Comparison of ENCODE assay signal across 34 cellular contexts in the genomic region with DNA sequence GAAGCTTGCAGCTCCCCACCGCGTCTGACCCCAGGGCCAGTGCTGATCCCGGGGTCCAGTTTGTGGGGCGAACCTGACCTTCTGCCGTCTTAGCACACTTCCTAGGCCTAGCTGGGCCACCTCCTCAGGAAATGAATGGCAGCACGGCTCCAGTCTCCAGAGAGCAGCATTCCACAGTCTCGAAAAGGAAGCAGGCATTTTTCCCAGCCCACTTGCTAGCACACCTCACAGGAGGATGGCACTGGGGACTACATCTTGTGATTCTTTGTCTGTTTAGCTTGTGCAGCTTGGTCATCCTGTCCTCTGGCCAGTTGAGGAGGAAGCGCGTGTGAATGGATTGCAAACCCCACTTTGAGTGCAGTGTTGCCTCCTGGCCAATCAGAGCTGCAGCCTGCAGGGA.
"Had no signal": no experiment of that assay in that cellular context is flagged by ENCODE, and none has a peak within 500 bp of the region (broad histone marks: within the 10 kb centered on the region; RNA-seq: fewer than 3 reads in every experiment).

No MANE protein-coding gene starts in this region.

- H3K9me3 ChIP-seq: adrenal gland, ascending aorta had no signal

- H3K36me3 Mint-ChIP-seq: activated CD8-positive, alpha-beta memory T cell treated with anti-CD3 and anti-CD28 coated beads, Interleukin-2, amount 10 ng/mL, durations not matched to agents 7 days and 5 days; activated naive CD4-positive, alpha-beta T cell treated with anti-CD3 and anti-CD28 coated beads, Interleukin-2, amount 50 U/mL, for 24 hours; activated naive CD8-positive, alpha-beta T cell treated with anti-CD3 and anti-CD28 coated beads for 36 hours had no signal

- H3K4me3 ChIP-seq: adrenal gland, ascending aorta, breast epithelium, coronary artery, dorsolateral prefrontal cortex, esophagus squamous epithelium, gastroesophageal sphincter had no signal

- H3K36me3 ChIP-seq: adrenal gland, ascending aorta, breast epithelium, esophagus squamous epithelium, gastroesophageal sphincter, WERI-Rb-1 had no signal

- ATAC-seq: activated CD4-positive, alpha-beta T cell treated with anti-CD3 and anti-CD28 coated beads for 36 hours; activated CD8-positive, alpha-beta memory T cell treated with anti-CD3 and anti-CD28 coated beads, Interleukin-2, amount 10 ng/mL, durations not matched to agents 7 days and 5 days; activated CD8-positive, alpha-beta T cell treated with anti-CD3 and anti-CD28 coated beads, Interleukin-2, amount 10 ng/mL, durations not matched to agents 7 days and 5 days; activated naive CD8-positive, alpha-beta T cell treated with anti-CD3 and anti-CD28 coated beads, Interleukin-2, amount 50 U/mL, for 24 hours; gastroesophageal sphincter; T-helper 17 cell had no signal

- H3K27ac Mint-ChIP-seq: activated CD4-positive, alpha-beta memory T cell treated with anti-CD3 and anti-CD28 coated beads for 36 hours; activated CD4-positive, alpha-beta T cell treated with anti-CD3 and anti-CD28 coated beads for 36 hours; activated CD4-positive, alpha-beta T cell treated with anti-CD3 and anti-CD28 coated beads, Interleukin-2, amount 10 ng/mL, durations not matched to agents 24 days and 14 days; activated CD8-positive, alpha-beta memory T cell treated with anti-CD3 and anti-CD28 coated beads, Interleukin-2, amount 10 ng/mL, durations not matched to agents 7 days and 5 days; activated CD8-positive, alpha-beta T cell treated with anti-CD3 and anti-CD28 coated beads, Interleukin-2, amount 10 ng/mL, durations not matched to agents 7 days and 5 days; activated naive CD4-positive, alpha-beta T cell treated with anti-CD3 and anti-CD28 coated beads for 36 hours; activated naive CD4-positive, alpha-beta T cell treated with anti-CD3 and anti-CD28 coated beads, Interleukin-2, amount 50 U/mL, for 24 hours; activated naive CD8-positive, alpha-beta T cell treated with anti-CD3 and anti-CD28 coated beads for 36 hours; activated naive CD8-positive, alpha-beta T cell treated with anti-CD3 and anti-CD28 coated beads, Interleukin-2, amount 50 U/mL, for 24 hours; activated T-helper 1 cell treated with anti-CD3 and anti-CD28 coated beads, Interleukin-12 subunit alpha, Interleukin-12 subunit beta, Interleukin-2, Interleukin-4 antibody, amounts not matched to agents 30 ng/mL and 10 ng/mL and 1 ng/mL, durations not matched to agents 14 hours and 24 hours and 36 hours; activated T-helper 2 cell treated with anti-CD3 and anti-CD28 coated beads, Interferon-gamma antibody, Interleukin-2, Interleukin-4, amounts not matched to agents 10 μg/mL and 5 μg/mL and 100 μg/mL, durations not matched to agents 14 hours and 24 hours and 36 hours; dendritic cell treated with granulocyte-macrophage colony-stimulating factor and Interleukin-4, amounts not matched to agents 40 ng/mL and 50 ng/mL, for 4 days; T-helper 17 cell; T-helper 2 cell treated with Interferon-gamma antibody and Interleukin-4, amounts not matched to agents 5 μg/mL and 100 μg/mL, for 36 hours had no signal

- H3K4me1 Mint-ChIP-seq: activated CD4-positive, alpha-beta T cell treated with anti-CD3 and anti-CD28 coated beads for 36 hours; activated CD4-positive, alpha-beta T cell treated with anti-CD3 and anti-CD28 coated beads, Interleukin-2, amount 10 ng/mL, durations not matched to agents 24 days and 14 days; activated CD8-positive, alpha-beta memory T cell treated with anti-CD3 and anti-CD28 coated beads, Interleukin-2, amount 10 ng/mL, durations not matched to agents 7 days and 5 days; activated naive CD4-positive, alpha-beta T cell treated with anti-CD3 and anti-CD28 coated beads, Interleukin-2, amount 50 U/mL, for 24 hours; activated naive CD8-positive, alpha-beta T cell treated with anti-CD3 and anti-CD28 coated beads for 36 hours; activated naive CD8-positive, alpha-beta T cell treated with anti-CD3 and anti-CD28 coated beads, Interleukin-2, amount 50 U/mL, for 24 hours; central memory CD8-positive, alpha-beta T cell; T-helper 17 cell had no signal

- H3K27me3 Mint-ChIP-seq: activated CD4-positive, alpha-beta T cell treated with anti-CD3 and anti-CD28 coated beads for 36 hours; activated CD4-positive, alpha-beta T cell treated with anti-CD3 and anti-CD28 coated beads, Interleukin-2, amount 10 ng/mL, durations not matched to agents 24 days and 14 days; activated CD8-positive, alpha-beta memory T cell treated with anti-CD3 and anti-CD28 coated beads, Interleukin-2, amount 10 ng/mL, durations not matched to agents 7 days and 5 days; activated naive CD4-positive, alpha-beta T cell treated with anti-CD3 and anti-CD28 coated beads, Interleukin-2, amount 50 U/mL, for 24 hours; activated naive CD8-positive, alpha-beta T cell treated with anti-CD3 and anti-CD28 coated beads, Interleukin-2, amount 50 U/mL, for 24 hours; central memory CD8-positive, alpha-beta T cell; dendritic cell treated with granulocyte-macrophage colony-stimulating factor and Interleukin-4, amounts not matched to agents 40 ng/mL and 50 ng/mL, for 4 days; T-helper 17 cell had no signal

- H3K27ac ChIP-seq: adrenal gland, ascending aorta, breast epithelium, coronary artery, dorsolateral prefrontal cortex, epithelial cell of prostate, esophagus squamous epithelium, gastroesophageal sphincter, WERI-Rb-1 had no signal

- H3K4me1 ChIP-seq: adrenal gland, ascending aorta, breast epithelium, esophagus squamous epithelium, gastroesophageal sphincter had no signal

- H3K4me3 Mint-ChIP-seq: activated CD4-positive, alpha-beta memory T cell treated with anti-CD3 and anti-CD28 coated beads for 36 hours; activated CD4-positive, alpha-beta T cell treated with anti-CD3 and anti-CD28 coated beads for 36 hours; activated CD4-positive, alpha-beta T cell treated with anti-CD3 and anti-CD28 coated beads, Interleukin-2, amount 10 ng/mL, durations not matched to agents 24 days and 14 days; activated CD8-positive, alpha-beta memory T cell treated with anti-CD3 and anti-CD28 coated beads, Interleukin-2, amount 10 ng/mL, durations not matched to agents 7 days and 5 days; activated CD8-positive, alpha-beta T cell treated with anti-CD3 and anti-CD28 coated beads, Interleukin-2, amount 10 ng/mL, durations not matched to agents 7 days and 5 days; activated naive CD4-positive, alpha-beta T cell treated with anti-CD3 and anti-CD28 coated beads for 36 hours; activated naive CD4-positive, alpha-beta T cell treated with anti-CD3 and anti-CD28 coated beads, Interleukin-2, amount 50 U/mL, for 24 hours; activated naive CD8-positive, alpha-beta T cell treated with anti-CD3 and anti-CD28 coated beads for 36 hours; activated naive CD8-positive, alpha-beta T cell treated with anti-CD3 and anti-CD28 coated beads, Interleukin-2, amount 50 U/mL, for 24 hours; activated T-helper 1 cell treated with anti-CD3 and anti-CD28 coated beads, Interleukin-12 subunit alpha, Interleukin-12 subunit beta, Interleukin-2, Interleukin-4 antibody, amounts not matched to agents 30 ng/mL and 10 ng/mL and 1 ng/mL, durations not matched to agents 14 hours and 24 hours and 36 hours; central memory CD8-positive, alpha-beta T cell; dendritic cell treated with granulocyte-macrophage colony-stimulating factor and Interleukin-4, amounts not matched to agents 40 ng/mL and 50 ng/mL, for 4 days; T-helper 17 cell; T-helper 2 cell treated with Interferon-gamma antibody and Interleukin-4, amounts not matched to agents 5 μg/mL and 100 μg/mL, for 36 hours had no signal

- H3K27me3 ChIP-seq: adrenal gland, ascending aorta, breast epithelium, esophagus squamous epithelium had no signal

- DNase-seq: activated CD4-positive, alpha-beta memory T cell treated with anti-CD3 and anti-CD28 coated beads for 36 hours; activated CD4-positive, alpha-beta T cell treated with anti-CD3 and anti-CD28 coated beads for 36 hours; activated CD4-positive, alpha-beta T cell treated with anti-CD3 and anti-CD28 coated beads, Interleukin-2, amount 10 ng/mL, durations not matched to agents 24 days and 14 days; activated CD4-positive, CD25-positive, alpha-beta regulatory T cell; activated CD4-positive, CD25-positive, alpha-beta regulatory T cell treated with anti-CD3 and anti-CD28 coated beads, Interleukin-2, amount 50 U/mL, for 72 hours; activated CD8-positive, alpha-beta memory T cell treated with anti-CD3 and anti-CD28 coated beads, Interleukin-2, amount 10 ng/mL, durations not matched to agents 7 days and 5 days; activated CD8-positive, alpha-beta memory T cell treated with anti-CD3 and anti-CD28 coated beads, Interleukin-2, amount 50 U/mL, for 4 hours; activated CD8-positive, alpha-beta T cell treated with anti-CD3 and anti-CD28 coated beads, Interleukin-2, amount 10 ng/mL, durations not matched to agents 7 days and 5 days; activated effector memory CD4-positive, alpha-beta T cell treated with anti-CD3 and anti-CD28 coated beads, Interleukin-2, amount 50 U/mL, for 16 hours; activated naive CD4-positive, alpha-beta T cell treated with anti-CD3 and anti-CD28 coated beads for 36 hours; activated naive CD8-positive, alpha-beta T cell treated with anti-CD3 and anti-CD28 coated beads for 36 hours; activated naive CD8-positive, alpha-beta T cell treated with anti-CD3 and anti-CD28 coated beads, Interleukin-2, amount 50 U/mL, for 24 hours; activated T-cell treated with anti-CD3 and anti-CD28 coated beads, Interleukin-2, amount 50 U/mL, for 1 hour; activated T-cell treated with anti-CD3 and anti-CD28 coated beads, Interleukin-2, amount 50 U/mL, for 48 hours; dorsolateral prefrontal cortex; effector memory CD4-positive, alpha-beta T cell; esophagus squamous epithelium; foreskin melanocyte; T-helper 1 cell; T-helper 17 cell; T1000; WERI-Rb-1 had no signal
